ENCODE assay signal across 24 cellular contexts in genomic region chr3:134559591-134559990, GRCh38.
"Had no signal": no experiment of that assay in that cellular context is flagged by ENCODE, and none has a peak within 500 bp of the region (broad histone marks: within the 10 kb centered on the region; RNA-seq: fewer than 3 reads in every experiment).

No MANE protein-coding gene starts in this region.

- H3K4me1 ChIP-seq: gastrocnemius medialis, psoas muscle, tibial artery had no signal

- H3K9me3 ChIP-seq: gastrocnemius medialis, psoas muscle, spleen, testis, tibial artery had no signal

- ATAC-seq: esophagus mucosa; gastrocnemius medialis; left lobe of liver; natural killer cell; psoas muscle; right cardiac atrium; stimulated activated memory B cell treated with anti-CD40 and anti-IgM and Interleukin-4, amounts not matched to agents 10 μg/mL and 1 μg/mL and 100 μg/mL, for 72 hours; stimulated activated naive CD8-positive, alpha-beta T cell treated with anti-CD3 and anti-CD28 coated beads, Interleukin-15, Interleukin-2, amounts not matched to agents 100 U/mL and 50 U/mL, for 24 hours had no signal

- H3K4me3 ChIP-seq: dorsolateral prefrontal cortex, gastrocnemius medialis, lung, psoas muscle, skin epidermis, spleen, testis, tibial artery had no signal

- H3K27me3 ChIP-seq: dorsolateral prefrontal cortex, gastrocnemius medialis, spleen, testis, tibial artery had no signal

- FAIRE-seq: colon, kidney had no signal

- H3K27ac ChIP-seq: dorsolateral prefrontal cortex, epithelial cell of prostate, gastrocnemius medialis, psoas muscle, skin epidermis, spleen, testis, tibial artery had no signal

- DNase-seq: dorsolateral prefrontal cortex; effector CD8-positive, alpha-beta T cell; endodermal cell; foreskin fibroblast; gastrocnemius medialis; head of caudate nucleus; kidney; natural killer cell; posterior cingulate gyrus; psoas muscle; right cardiac atrium; spleen; stimulated activated CD4-positive, alpha-beta T cell treated with anti-CD3 and anti-CD28 coated beads, Interleukin-4, amount 100 ng/mL, for 4 hours; stimulated activated naive CD8-positive, alpha-beta T cell treated with anti-CD3 and anti-CD28 coated beads, Interleukin-15, Interleukin-2, amounts not matched to agents 100 U/mL and 50 U/mL, for 24 hours; substantia nigra; testis; tibial artery had no signal
